13 cellular contexts compared by ENCODE assay signal in the genomic region with DNA sequence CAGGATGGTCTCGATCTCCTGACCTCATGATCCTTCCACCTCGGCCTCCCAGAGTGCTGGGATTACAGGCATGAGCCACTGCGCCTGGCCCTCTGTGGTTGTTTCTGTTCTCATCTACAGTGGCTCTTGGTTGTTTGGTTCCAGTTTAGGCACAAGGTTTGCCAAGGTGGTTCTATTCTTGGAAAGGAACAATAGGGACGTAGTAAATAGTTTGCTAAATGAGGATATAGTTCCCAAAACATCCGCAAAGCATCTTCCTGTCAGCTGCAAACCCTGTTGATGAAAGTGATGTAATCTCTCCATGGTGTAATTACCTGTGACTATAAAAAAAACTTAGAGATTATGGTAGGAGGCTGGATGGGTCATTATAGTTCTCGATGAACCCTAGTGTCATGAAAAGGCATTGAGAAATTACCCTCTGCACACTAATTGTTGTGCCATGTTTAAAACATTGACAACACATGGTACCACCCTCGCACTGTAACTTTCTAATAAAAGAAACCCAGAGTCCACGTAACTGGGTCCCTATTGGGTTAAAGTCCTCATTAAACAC. TPM values are rescaled to one million over a fixed set of nuclear protein-coding genes. Genes with fewer than 3 reads are reported as not detected.
A peak's percentile ranks its signal among the peaks of the same experiment; 100 is the strongest.
DNase-seq lines count a peak whose midpoint lies in the region; ATAC-seq and TF ChIP-seq lines count a peak whose summit lies in the region.
"Had no signal": no experiment of that assay in that cellular context is flagged by ENCODE, and none has a peak within 500 bp of the region (broad histone marks: within the 10 kb centered on the region; RNA-seq: fewer than 3 reads in every experiment).

No MANE protein-coding gene starts in this region.

- no peak for TF ChIP-seq EP300 in sigmoid colon (IDR thresholded peaks at IDR 0.05)

- H3K4me3 ChIP-seq in right atrium auricular region (no peak overlapping the region), sigmoid colon (no peak overlapping the region)

- ATAC-seq in HG02798 (IDR thresholded peaks at IDR 0.05; ENCODE audit: poor library complexity, unreplicated experiment) (no peak), GM18858 (IDR thresholded peaks at IDR 0.05; ENCODE audit: unreplicated experiment) (no peak)

- no peaks in the 10 kb centered on the region for H3K27me3 ChIP-seq in right atrium auricular region
- H3K27me3 ChIP-seq in sigmoid colon = no peaks in the 10 kb centered on the region

- H3K27ac ChIP-seq in C4-2B (peak overlapping the region; percentile 42; the same call in 1 of the 2 replicates), right atrium auricular region (peak overlapping the region; percentile 68 to 75), sigmoid colon (peak overlapping the region; percentile 66 to 78 (median 74))

- whole genome bisulfite sequencing in sigmoid colon, 2 donors = 79 to 86% methylated on average over 8 of the region's 8 CpGs

- H3K36me3 ChIP-seq in right atrium auricular region (peaks cover 12% of the 10 kb centered on the region), sigmoid colon (peaks cover 0 to 12% (median 2%) of the 10 kb centered on the region in 4 donors)

- intact Hi-C loops in sigmoid colon (cut with DNase I) = no loop called here

- H3K4me1 ChIP-seq in right atrium auricular region (peaks cover 0 to 76% of the 10 kb centered on the region in 2 donors), sigmoid colon (peaks cover 0 to 92% (median 80%) of the 10 kb centered on the region in 4 donors)

- no peak for TF ChIP-seq POLR2A in sigmoid colon (IDR thresholded peaks at IDR 0.05)

- TF ChIP-seq CTCF in C4-2B (conservative IDR thresholded peaks at IDR 0.05) (no peak), right atrium auricular region (IDR thresholded peaks at IDR 0.05) (no peak), sigmoid colon (IDR thresholded peaks at IDR 0.05) (no peak), GM10266 (IDR thresholded peaks at IDR 0.05; ENCODE audit: control insufficient read depth, insufficient read depth, low read depth, missing control alignments) (no peak)

- DNase-seq in NCI-H69 (lab: John Stamatoyannopoulos, UW) (peak; percentile 36), right atrium auricular region (ENCODE audit: low spot score) (no peak), sigmoid colon (no peak), GM10266 (ENCODE audit: extremely low spot score) (no peak), NCI-H446 (lab: John Stamatoyannopoulos, UW) (no peak)
- DNase-seq: activated CD4-positive, alpha-beta T cell treated with anti-CD3 and anti-CD28 coated beads for 48 hours; activated effector memory CD4-positive, alpha-beta T cell treated with anti-CD3 and anti-CD28 coated beads, Interleukin-2, amount 50 U/mL, for 16 hours; caudate nucleus; H9; NCI-H2171 had no signal

- H3K9me3 ChIP-seq in right atrium auricular region (no peaks in the 10 kb centered on the region), sigmoid colon (no peaks in the 10 kb centered on the region)

RNA-seq across cellular contexts. Expression of gene SUSD6, which starts 52.9 kb away (rescaled TPM):
- total RNA-seq in right atrium auricular region = 10 to 100 TPM; 19.2 to 24.7 TPM
- total RNA-seq in sigmoid colon = 10 to 100 TPM; 13.5 to 62.0 (median 18.6) TPM
- polyA plus RNA-seq in sigmoid colon = 10 to 100 TPM in 2 of 3 donors, 1 to 10 TPM in 1; 5.4 to 36.7 (median 10.4) TPM
